8 cellular contexts compared by ENCODE assay signal in genomic region chr5:173972844-173973613, GRCh38. TPM values are rescaled to one million over a fixed set of nuclear protein-coding genes. Genes with fewer than 3 reads are reported as not detected.
DNase-seq lines count a peak whose midpoint lies in the region; ATAC-seq and TF ChIP-seq lines count a peak whose summit lies in the region.

No MANE protein-coding gene starts in this region.

- no peak overlapping the region for H3K27ac ChIP-seq in coronary artery

- TF ChIP-seq CTCF in GM12875 (IDR thresholded peaks at IDR 0.05; ENCODE audit: borderline replicate concordance, insufficient read depth, low read depth, low read length) (peak; percentile 82), coronary artery (IDR thresholded peaks at IDR 0.05) (peak; percentile 77)

- peak overlapping the region; percentile 51 for H3K4me3 ChIP-seq in GM12875 (ENCODE audit: low read depth, low read length)
- peak overlapping the region; percentile 65 for H3K4me3 ChIP-seq in coronary artery

- intact Hi-C loops in left colon (cut with DNase I, micrococcal nuclease) = loop anchor here in 1 of 2 donors (2.0 kb wide), 1 partner anchor 354 kb away; no protein-coding TSS in a partner anchor

- peak; percentile 50 for DNase-seq in NCI-H446 treated with DMSO at 0.1 percent for 48 hours (lab: John Stamatoyannopoulos, UW)
- DNase-seq in activated CD4-positive, alpha-beta T cell treated with anti-CD3 and anti-CD28 coated beads for 48 hours = peak; percentile 86
- DNase-seq in coronary artery (ENCODE audit: low spot score) = peak; percentile 86
- peak; percentile 72 to 88 for DNase-seq in left colon
- DNase-seq in stimulated activated CD4-positive, alpha-beta T cell treated with anti-CD3 and anti-CD28 coated beads, Interleukin-1b, Interleukin-23, amount 100 ng/mL, for 24 hours (ENCODE audit: low read depth in 4 of 4, low spot score in 1 of 4) = peak; percentile 54 to 67 (median 64)

- ATAC-seq in HG03103 (IDR thresholded peaks at IDR 0.05; ENCODE audit: low read depth, unreplicated experiment) = peak; percentile 61
- ATAC-seq in left colon = peak; percentile 93
- ATAC-seq in HG03097 (IDR thresholded peaks at IDR 0.05; ENCODE audit: low FRiP score, unreplicated experiment) = no peak

RNA-seq across cellular contexts. Expression of gene C5orf47, which starts 15.9 kb away (rescaled TPM):
- not detected for total RNA-seq in left colon
